Comparison of ENCODE assay signal across 12 cellular contexts in genomic region chr15:72758195-72758594, GRCh38. TPM values are rescaled to one million over a fixed set of nuclear protein-coding genes. Genes with fewer than 3 reads are reported as not detected.
A peak's percentile ranks its signal among the peaks of the same experiment; 100 is the strongest.
DNase-seq lines count a peak whose midpoint lies in the region; ATAC-seq and TF ChIP-seq lines count a peak whose summit lies in the region.
"Had no signal": no experiment of that assay in that cellular context is flagged by ENCODE, and none has a peak within 500 bp of the region (broad histone marks: within the 10 kb centered on the region; RNA-seq: fewer than 3 reads in every experiment).

No MANE protein-coding gene starts in this region.

- no peak for DNase-seq in activated T-cell treated with anti-CD3 and anti-CD28 coated beads, Interleukin-2, amount 50 U/mL, for 24 hours
- no peak for DNase-seq in activated T-cell treated with anti-CD3 and anti-CD28 coated beads, Interleukin-2, amount 50 U/mL, for 72 hours
- peak; percentile 71 for DNase-seq in amniotic stem cell (lab: John Stamatoyannopoulos, UW)
- peak; percentile 76 to 85 for DNase-seq in foreskin fibroblast
- peak; percentile 98 for DNase-seq in stromal cell of bone marrow (ENCODE audit: low read depth)
- no peak for DNase-seq in KBM-7
- DNase-seq: activated CD8-positive, alpha-beta memory T cell treated with anti-CD3 and anti-CD28 coated beads for 24 hours; NCI-H510A treated with DMSO at 0.1 percent for 48 hours had no signal

- no peaks in the 10 kb centered on the region for H3K9me3 Mint-ChIP-seq in activated T-cell treated with anti-CD3 and anti-CD28 coated beads, Interleukin-2, amount 50 U/mL, for 24 hours
- H3K9me3 Mint-ChIP-seq in activated T-cell treated with anti-CD3 and anti-CD28 coated beads, Interleukin-2, amount 50 U/mL, for 72 hours = no peaks in the 10 kb centered on the region
- H3K9me3 Mint-ChIP-seq in stimulated activated memory B cell treated with anti-CD40 and anti-IgM and Interleukin-4, amounts not matched to agents 10 μg/mL and 1 μg/mL and 100 μg/mL, for 72 hours = no peaks in the 10 kb centered on the region
- H3K9me3 Mint-ChIP-seq: neural crest cell had no signal

- TF ChIP-seq POLR2A in gastroesophageal sphincter (IDR thresholded peaks at IDR 0.05) = no peak

- H3K9me3 ChIP-seq in gastroesophageal sphincter = no peaks in the 10 kb centered on the region

- H3K4me3 Mint-ChIP-seq in activated T-cell treated with anti-CD3 and anti-CD28 coated beads, Interleukin-2, amount 50 U/mL, for 24 hours = no peak overlapping the region
- H3K4me3 Mint-ChIP-seq in activated T-cell treated with anti-CD3 and anti-CD28 coated beads, Interleukin-2, amount 50 U/mL, for 72 hours = no peak overlapping the region
- no peak overlapping the region for H3K4me3 Mint-ChIP-seq in stimulated activated memory B cell treated with anti-CD40 and anti-IgM and Interleukin-4, amounts not matched to agents 10 μg/mL and 1 μg/mL and 100 μg/mL, for 72 hours
- H3K4me3 Mint-ChIP-seq: neural crest cell had no signal

- H3K4me3 ChIP-seq in foreskin fibroblast (ENCODE audit: low read depth in 1 of 2, low read length in 2 of 2) (no peak overlapping the region), gastroesophageal sphincter (no peak overlapping the region)

- ATAC-seq in activated T-cell treated with anti-CD3 and anti-CD28 coated beads, Interleukin-2, amount 50 U/mL, for 72 hours (replicated peaks in 1 of 2) = no peak
- no peak for ATAC-seq in stimulated activated memory B cell treated with anti-CD40 and anti-IgM and Interleukin-4, amounts not matched to agents 10 μg/mL and 1 μg/mL and 100 μg/mL, for 72 hours
- ATAC-seq in gastroesophageal sphincter = no peak

- no peaks in the 10 kb centered on the region for H3K27me3 Mint-ChIP-seq in activated T-cell treated with anti-CD3 and anti-CD28 coated beads, Interleukin-2, amount 50 U/mL, for 24 hours
- no peaks in the 10 kb centered on the region for H3K27me3 Mint-ChIP-seq in activated T-cell treated with anti-CD3 and anti-CD28 coated beads, Interleukin-2, amount 50 U/mL, for 72 hours (ENCODE audit: low read depth)
- H3K27me3 Mint-ChIP-seq in stimulated activated memory B cell treated with anti-CD40 and anti-IgM and Interleukin-4, amounts not matched to agents 10 μg/mL and 1 μg/mL and 100 μg/mL, for 72 hours = no peaks in the 10 kb centered on the region

- H3K36me3 Mint-ChIP-seq in activated T-cell treated with anti-CD3 and anti-CD28 coated beads, Interleukin-2, amount 50 U/mL, for 24 hours (ENCODE audit: low read depth) = peaks cover 96% of the 10 kb centered on the region
- peaks cover 3 to 37% of the 10 kb centered on the region in 2 donors for H3K36me3 Mint-ChIP-seq in activated T-cell treated with anti-CD3 and anti-CD28 coated beads, Interleukin-2, amount 50 U/mL, for 72 hours (ENCODE audit: insufficient read depth in 2 of 2)
- H3K36me3 Mint-ChIP-seq in stimulated activated memory B cell treated with anti-CD40 and anti-IgM and Interleukin-4, amounts not matched to agents 10 μg/mL and 1 μg/mL and 100 μg/mL, for 72 hours = peaks cover 72% of the 10 kb centered on the region

- peaks cover 37% of the 10 kb centered on the region for H3K4me1 Mint-ChIP-seq in activated T-cell treated with anti-CD3 and anti-CD28 coated beads, Interleukin-2, amount 50 U/mL, for 24 hours (ENCODE audit: low read depth)
- peaks cover 30% of the 10 kb centered on the region for H3K4me1 Mint-ChIP-seq in activated T-cell treated with anti-CD3 and anti-CD28 coated beads, Interleukin-2, amount 50 U/mL, for 72 hours (ENCODE audit: low read depth)
- H3K4me1 Mint-ChIP-seq in stimulated activated memory B cell treated with anti-CD40 and anti-IgM and Interleukin-4, amounts not matched to agents 10 μg/mL and 1 μg/mL and 100 μg/mL, for 72 hours = peaks cover 12% of the 10 kb centered on the region
- H3K4me1 Mint-ChIP-seq: neural crest cell had no signal

- H3K4me1 ChIP-seq in gastroesophageal sphincter = no peaks in the 10 kb centered on the region

- in situ Hi-C loops in KBM-7 (cut with MboI; ENCODE audit: low pct_unique_long_range_greater_than_20kb, low sequenced_read_pairs) = no loop called here

- no peak for TF ChIP-seq EP300 in gastroesophageal sphincter (IDR thresholded peaks at IDR 0.05)

- 67% methylated on average over 1 of the region's 2 CpGs; no CpG with 5 or more reads in 1 of the 2 donors for WGBS in gastroesophageal sphincter (ENCODE audit: low coverage in 1 of 2), 2 donors

- H3K27ac Mint-ChIP-seq in activated T-cell treated with anti-CD3 and anti-CD28 coated beads, Interleukin-2, amount 50 U/mL, for 24 hours = peak overlapping the region; percentile 16
- no peak overlapping the region for H3K27ac Mint-ChIP-seq in activated T-cell treated with anti-CD3 and anti-CD28 coated beads, Interleukin-2, amount 50 U/mL, for 72 hours
- no peak overlapping the region for H3K27ac Mint-ChIP-seq in stimulated activated memory B cell treated with anti-CD40 and anti-IgM and Interleukin-4, amounts not matched to agents 10 μg/mL and 1 μg/mL and 100 μg/mL, for 72 hours

- peaks cover 0 to 100% of the 10 kb centered on the region in 2 donors for H3K36me3 ChIP-seq in gastroesophageal sphincter

- no peaks in the 10 kb centered on the region for H3K27me3 ChIP-seq in gastroesophageal sphincter

- no peak for TF ChIP-seq CTCF in foreskin fibroblast (IDR thresholded peaks at IDR 0.05; ENCODE audit: low read depth, low read length)
- TF ChIP-seq CTCF in gastroesophageal sphincter (IDR thresholded peaks at IDR 0.05) = no peak

- H3K27ac ChIP-seq in gastroesophageal sphincter = no peak overlapping the region
- H3K27ac ChIP-seq: KMS-11 had no signal

RNA-seq across cellular contexts. Expression of gene ADPGK, which starts 25.4 kb away (rescaled TPM):
- total RNA-seq in activated T-cell treated with anti-CD3 and anti-CD28 coated beads, Interleukin-2, amount 50 U/mL, for 72 hours = 10 to 100 TPM; 55.8 to 63.1 TPM
- 10 to 100 TPM; 19.7 to 52.1 (median 36.1) TPM for total RNA-seq in gastroesophageal sphincter

Comparison
In these comparisons a context has a peak if more than half of its experiments do, and no peak if none do; other contexts are left out.
1. DNase-seq: peak in amniotic stem cell (single experiment), foreskin fibroblast (2 of 2) and stromal cell of bone marrow (single experiment); none in activated T-cell treated with anti-CD3 and anti-CD28 coated beads, Interleukin-2, amount 50 U/mL, for 24 hours (single experiment), activated T-cell treated with anti-CD3 and anti-CD28 coated beads, Interleukin-2, amount 50 U/mL, for 72 hours (0 of 2) and KBM-7 (single experiment).